Comparison of ENCODE assay signal across 1 cellular context in genomic region chr11:6607190-6607635, GRCh38.
TF ChIP-seq lines count a peak whose summit lies in the region.

No MANE protein-coding gene starts in this region.

TF ChIP-seq in HCT116, 20 proteins besides CTCF, POLR2A, EP300 and RAD21 (continued from another document):
- TF ChIP-seq REST (IDR thresholded peaks at IDR 0.05; ENCODE audit: low read depth), result no peak
- no peak for TF ChIP-seq ATF3 (IDR thresholded peaks at IDR 0.05)
- TF ChIP-seq SP1 (IDR thresholded peaks at IDR 0.05; ENCODE audit: low read depth), result no peak
- TF ChIP-seq SIN3A (IDR thresholded peaks at IDR 0.05; ENCODE audit: low read depth), result no peak
